In the genomic region with DNA sequence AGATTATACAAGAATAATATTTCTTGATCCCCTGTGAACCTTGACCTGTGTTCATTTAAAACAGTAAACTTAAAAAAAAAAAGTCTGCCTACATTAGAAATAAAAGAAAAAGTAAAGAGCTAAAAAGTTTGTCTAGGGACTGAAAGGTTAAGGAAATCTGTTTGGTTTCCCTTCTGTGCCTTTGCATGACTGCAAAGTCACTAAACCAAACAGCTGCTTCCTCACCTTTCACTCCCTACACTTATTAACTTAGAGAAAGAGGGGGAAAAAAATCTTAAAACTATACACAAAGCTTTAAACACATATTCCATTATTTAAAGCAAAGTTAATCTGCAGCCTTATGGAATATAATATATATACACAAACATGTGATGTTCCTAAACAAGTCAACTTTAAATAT, we compare ENCODE assay signal across 15 cellular contexts.
DNase-seq lines count a peak whose midpoint lies in the region; ATAC-seq, FAIRE-seq and TF ChIP-seq lines count a peak whose summit lies in the region.
"Had no signal": no experiment of that assay in that cellular context is flagged by ENCODE, and none has a peak within 500 bp of the region (broad histone marks: within the 10 kb centered on the region; RNA-seq: fewer than 3 reads in every experiment).

No MANE protein-coding gene starts in this region.

- H3K4me3 Mint-ChIP-seq in activated T-cell treated with anti-CD3 and anti-CD28 coated beads, Interleukin-2, amount 50 U/mL, for 24 hours = no peak overlapping the region
- H3K4me3 Mint-ChIP-seq: CD8-positive, alpha-beta T cell had no signal

- H3K36me3 Mint-ChIP-seq in activated T-cell treated with anti-CD3 and anti-CD28 coated beads, Interleukin-2, amount 50 U/mL, for 24 hours (ENCODE audit: low read depth) = peaks cover 82% of the 10 kb centered on the region

- in situ Hi-C loops in Panc1 (cut with HindIII; ENCODE audit: low pct_unique_long_range_greater_than_20kb, low sequenced_read_pairs) = no loop called here

- CTCF ChIA-PET in Panc1 (lab: Charles Lee) = no interaction called here

- no peaks in the 10 kb centered on the region for H3K4me1 Mint-ChIP-seq in activated T-cell treated with anti-CD3 and anti-CD28 coated beads, Interleukin-2, amount 50 U/mL, for 24 hours (ENCODE audit: low read depth)

- no peak for TF ChIP-seq CTCF in Panc1 (IDR thresholded peaks at IDR 0.05)

- POLR2A ChIA-PET in Panc1 (lab: Charles Lee) = no interaction called here

- intact Hi-C loops in Panc1 (cut with micrococcal nuclease; ENCODE audit: unreplicated experiment) = no loop called here

- no peaks in the 10 kb centered on the region for H3K27me3 Mint-ChIP-seq in activated T-cell treated with anti-CD3 and anti-CD28 coated beads, Interleukin-2, amount 50 U/mL, for 24 hours

- peak; percentile 21 for FAIRE-seq in frontal cortex (lab: Jason Lieb, UNC)

- H3K9me3 Mint-ChIP-seq in activated T-cell treated with anti-CD3 and anti-CD28 coated beads, Interleukin-2, amount 50 U/mL, for 24 hours = no peaks in the 10 kb centered on the region
- H3K9me3 Mint-ChIP-seq: CD8-positive, alpha-beta T cell had no signal

- H3K27ac Mint-ChIP-seq in activated T-cell treated with anti-CD3 and anti-CD28 coated beads, Interleukin-2, amount 50 U/mL, for 24 hours = peak overlapping the region; percentile 53
- H3K27ac Mint-ChIP-seq: CD8-positive, alpha-beta T cell had no signal

- TSS peak; percentile 33 for BruUV-seq in Panc1 (replicated peaks; lab: Mats Ljungman, UMichigan)

- H3K9me3 ChIP-seq in Panc1 (ENCODE audit: control insufficient read depth, insufficient read depth, low read depth, low read length) (no peaks in the 10 kb centered on the region), subcutaneous abdominal adipose tissue (ENCODE audit: control insufficient read depth in 5 of 5, low read length in 5 of 5) (no peaks in the 10 kb centered on the region)

- no peak overlapping the region for H3K9ac ChIP-seq in subcutaneous abdominal adipose tissue (ENCODE audit: low read length in 5 of 5)

- no peak overlapping the region for H3K4me3 ChIP-seq in Panc1 (ENCODE audit: low read depth in 2 of 2, low read length in 2 of 2)
- H3K4me3 ChIP-seq in subcutaneous abdominal adipose tissue (ENCODE audit: low read depth in 1 of 5, low read length in 5 of 5) = no peak overlapping the region

- H3K27ac ChIP-seq in Panc1 (ENCODE audit: low read length) = no peak overlapping the region
- peak overlapping the region; percentile 11 for H3K27ac ChIP-seq in subcutaneous abdominal adipose tissue (ENCODE audit: low read depth, low read length)

- H3K4me1 ChIP-seq in Panc1 (ENCODE audit: control insufficient read depth, insufficient read depth, low read length) (no peaks in the 10 kb centered on the region), subcutaneous abdominal adipose tissue (ENCODE audit: control insufficient read depth in 5 of 5, insufficient read depth in 5 of 5, low read length in 5 of 5) (peaks cover 0 to 10% (median 0%) of the 10 kb centered on the region in 5 donors)

- no peak for ATAC-seq in Panc1
- ATAC-seq in GM18858 (IDR thresholded peaks at IDR 0.05; ENCODE audit: unreplicated experiment) = no peak
- ATAC-seq: CD8-positive, alpha-beta T cell had no signal

- no peak for DNase-seq in activated T-cell treated with anti-CD3 and anti-CD28 coated beads, Interleukin-2, amount 50 U/mL, for 24 hours
- DNase-seq in activated T-cell treated with anti-CD3 and anti-CD28 coated beads for 4 hours (no peak), Panc1 (ENCODE audit: low read depth, low spot score) (no peak), frontal cortex (ENCODE audit: low spot score in 2 of 2) (no peak), DMS 273 treated with DMSO at 0.1 percent for 48 hours (lab: John Stamatoyannopoulos, UW) (no peak), NCI-H774 (lab: John Stamatoyannopoulos, UW) (no peak)
- DNase-seq: CD8-positive, alpha-beta T cell; DMS79; HCEC 1CT; NCI-H1048; NCI-H1436 treated with DMSO at 0.1 percent for 48 hours; NCI-H2081; NCI-H748 treated with DMSO at 0.1 percent for 48 hours had no signal

- H3K27me3 ChIP-seq in Panc1 (ENCODE audit: control insufficient read depth, insufficient read depth, low read length) (no peaks in the 10 kb centered on the region), subcutaneous abdominal adipose tissue (ENCODE audit: control insufficient read depth in 5 of 5, insufficient read depth in 4 of 5, low read length in 5 of 5) (no peaks in the 10 kb centered on the region)

- H3K36me3 ChIP-seq in Panc1 (ENCODE audit: control insufficient read depth, insufficient read depth, low read length) (peaks cover 34% of the 10 kb centered on the region), subcutaneous abdominal adipose tissue (ENCODE audit: control insufficient read depth in 5 of 5, insufficient read depth in 5 of 5, low read length in 5 of 5) (peaks cover 17 to 49% (median 31%) of the 10 kb centered on the region in 5 donors)
